In genomic region chr19:45876411-45877197, GRCh38 we compare ENCODE assay signal across 8 cellular contexts. TPM values are rescaled to one million over a fixed set of nuclear protein-coding genes. Genes with fewer than 3 reads are reported as not detected.
DNase-seq lines count a peak whose midpoint lies in the region; ATAC-seq and TF ChIP-seq lines count a peak whose summit lies in the region.

No MANE protein-coding gene starts in this region.

- no peaks in the 10 kb centered on the region for H3K9me3 ChIP-seq in ES-I3 (ENCODE audit: control insufficient read depth, insufficient read depth, low read length)
- no peaks in the 10 kb centered on the region for H3K9me3 ChIP-seq in heart right ventricle

- peak; percentile 58 to 64 for DNase-seq in activated CD4-positive, alpha-beta T cell treated with anti-CD3 and anti-CD28 coated beads, Interleukin-2, amount 50 U/mL, for 48 hours
- DNase-seq in heart right ventricle (peak; percentile 41 to 55), retinal pigment epithelial cell (ENCODE audit: low read depth) (no peak), 8988T (no peak)

- H3K4me3 ChIP-seq in heart right ventricle (peak overlapping the region; percentile 4 to 47 (median 34)), retinal pigment epithelial cell (ENCODE audit: low read length) (peak overlapping the region; percentile 10)

- TF ChIP-seq CTCF in heart right ventricle (IDR thresholded peaks at IDR 0.05) (no peak), retinal pigment epithelial cell (conservative IDR thresholded peaks at IDR 0.05; ENCODE audit: low read depth, low read length) (no peak)

- 16 to 19% methylated on average over 41 of the region's 41 CpGs for WGBS in heart right ventricle, 2 donors

- H3K4me1 ChIP-seq in ES-I3 (ENCODE audit: insufficient read depth, low read length) (peaks cover 30% of the 10 kb centered on the region), heart right ventricle (peaks cover 5 to 16% (median 12%) of the 10 kb centered on the region in 9 donors)

- intact Hi-C loops in heart right ventricle (cut with DNase I): loop anchor here in 1 of 10 donors (5.0 kb wide), 1 partner anchor 59 kb away; the partner anchor contains the start of gene RSPH6A

- ATAC-seq in heart right ventricle (peak; percentile 19 to 80 (median 64)), HG03460 (IDR thresholded peaks at IDR 0.05; ENCODE audit: unreplicated experiment) (no peak), GM21515 (IDR thresholded peaks at IDR 0.05; ENCODE audit: unreplicated experiment) (no peak), HG03039 (IDR thresholded peaks at IDR 0.05; ENCODE audit: unreplicated experiment) (no peak)

- H3K36me3 ChIP-seq in ES-I3 (ENCODE audit: insufficient read depth, low read length) (no peaks in the 10 kb centered on the region), heart right ventricle (no peaks in the 10 kb centered on the region)

- H3K27ac ChIP-seq in heart right ventricle: peak overlapping the region in 9 of 10 donors; percentile 28 to 86 (median 76)

- H3K27me3 ChIP-seq in heart right ventricle: peaks cover 0 to 34% (median 0%) of the 10 kb centered on the region in 7 donors

- peak overlapping the region; percentile 51 for H3K9ac ChIP-seq in ES-I3 (ENCODE audit: low read depth, low read length)

RNA-seq across cellular contexts. Expression of gene IRF2BP1, which starts 9.3 kb away (rescaled TPM):
- 10 to 100 TPM; 15.9 to 23.0 (median 20.3) TPM for total RNA-seq in heart right ventricle
- polyA plus RNA-seq in heart right ventricle: 10 to 100 TPM in 1 of 2 donors, 1 to 10 TPM in 1; 8.0 to 13.4 TPM

RNA-seq across cellular contexts. Expression of gene FOXA3, which starts 12.5 kb away (rescaled TPM):
- total RNA-seq in heart right ventricle: under 1 TPM in 1 of 10 donors, not detected in 9; 0.11 TPM
- polyA plus RNA-seq in heart right ventricle: under 1 TPM in 1 of 2 donors, not detected in 1; 0.01 TPM

RNA-seq across cellular contexts. Expression of gene SYMPK, which starts 13.7 kb away (rescaled TPM):
- 10 to 100 TPM; 22.4 to 45.0 (median 33.0) TPM for total RNA-seq in heart right ventricle
- 10 to 100 TPM; 30.5 to 75.0 TPM for polyA plus RNA-seq in heart right ventricle

RNA-seq across cellular contexts. Expression of gene MYPOP, which starts 25.8 kb away (rescaled TPM):
- 10 to 100 TPM in 6 of 10 donors, 1 to 10 TPM in 4; 8.1 to 17.0 (median 10.3) TPM for total RNA-seq in heart right ventricle
- polyA plus RNA-seq in heart right ventricle: 1 to 10 TPM; 7.1 to 8.9 TPM

RNA-seq across cellular contexts. Expression of gene NANOS2, which starts 38.0 kb away (rescaled TPM):
- not detected for total RNA-seq in heart right ventricle
- not detected for polyA plus RNA-seq in heart right ventricle

Comparison
In these comparisons a context has a peak if more than half of its experiments do, and no peak if none do; other contexts are left out.
1. DNase-seq: peak in activated CD4-positive, alpha-beta T cell treated with anti-CD3 and anti-CD28 coated beads, Interleukin-2, amount 50 U/mL, for 48 hours (2 of 2) and heart right ventricle (2 of 2); none in retinal pigment epithelial cell (single experiment) and 8988T (single experiment).
2. ATAC-seq: peak in heart right ventricle (8 of 8); none in HG03460 (single experiment), GM21515 (single experiment) and HG03039 (single experiment).